In the genomic region with DNA sequence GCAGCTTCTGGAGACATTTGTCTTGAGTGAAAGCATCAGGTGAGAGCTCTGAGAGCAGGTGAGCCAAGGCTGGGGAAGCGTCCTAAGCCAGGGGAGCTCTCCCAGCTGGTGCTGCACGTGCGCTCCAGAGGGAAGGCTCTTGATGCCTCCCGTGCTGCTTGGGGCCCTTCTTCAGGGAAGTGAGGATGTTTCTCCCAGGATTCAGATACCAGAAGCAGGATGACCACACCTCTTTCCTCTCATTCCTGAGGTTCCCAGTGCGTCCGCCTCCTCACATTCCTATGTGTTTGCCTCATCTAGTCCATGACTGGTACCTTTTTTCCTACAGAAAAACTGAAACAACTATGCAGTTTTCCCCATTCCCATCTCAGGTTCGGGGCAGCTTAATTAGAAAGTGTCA, we compare ENCODE assay signal across 1 cellular context.
TF ChIP-seq lines count a peak whose summit lies in the region.

No MANE protein-coding gene starts in this region.

TF ChIP-seq in SK-N-SH, 30 proteins besides CTCF, POLR2A, EP300 and RAD21 (continued from another document):
- TF ChIP-seq FOSL2 (IDR thresholded peaks at IDR 0.05; ENCODE audit: borderline replicate concordance, low read depth) (peak; percentile 75; the same call in 1 of the 2 replicates), CHD2 (IDR thresholded peaks at IDR 0.05; ENCODE audit: low read length, partially characterized antibody) (no peak), POLR2AphosphoS5 (IDR thresholded peaks at IDR 0.05; ENCODE audit: low read depth, low read length) (peak; percentile 53), SMC3 (IDR thresholded peaks at IDR 0.05; ENCODE audit: low read depth, low read length) (no peak), TEAD4 (IDR thresholded peaks at IDR 0.05; ENCODE audit: borderline replicate concordance, insufficient read depth) (peak; percentile 84), NFIC (IDR thresholded peaks at IDR 0.05; ENCODE audit: borderline replicate concordance) (peak; percentile 30; the same call in 1 of the 2 replicates), ELF1 (IDR thresholded peaks at IDR 0.05) (no peak; the same call in 1 of the 2 replicates), RCOR1 (IDR thresholded peaks at IDR 0.05; ENCODE audit: low read length) (no peak), JUND (IDR thresholded peaks at IDR 0.05) (peak; percentile 82), RXRA (IDR thresholded peaks at IDR 0.05; ENCODE audit: borderline replicate concordance, low read depth) (peak; percentile 47; the same call in 1 of the 2 replicates), GATA2 (CRISPR knock-in tag; IDR thresholded peaks at IDR 0.05) (no peak), GABPA (IDR thresholded peaks at IDR 0.05; ENCODE audit: low read depth) (no peak), USF2 (IDR thresholded peaks at IDR 0.05; ENCODE audit: borderline replicate concordance, low read depth, low read length) (no peak), SIN3A (IDR thresholded peaks at IDR 0.05; ENCODE audit: borderline replicate concordance, low read depth, low read length) (0 out of 2 replicates have a peak, but pooled peaks have one; percentile 13), EZH2phosphoT487 (IDR thresholded peaks at IDR 0.05; ENCODE audit: borderline replicate concordance, low read depth) (no peak), PBX3 (IDR thresholded peaks at IDR 0.05) (peak; percentile 22; the same call in 1 of the 2 replicates), YY1 (IDR thresholded peaks at IDR 0.05; ENCODE audit: low read depth) (no peak)
- TF ChIP-seq, protein P1, sequence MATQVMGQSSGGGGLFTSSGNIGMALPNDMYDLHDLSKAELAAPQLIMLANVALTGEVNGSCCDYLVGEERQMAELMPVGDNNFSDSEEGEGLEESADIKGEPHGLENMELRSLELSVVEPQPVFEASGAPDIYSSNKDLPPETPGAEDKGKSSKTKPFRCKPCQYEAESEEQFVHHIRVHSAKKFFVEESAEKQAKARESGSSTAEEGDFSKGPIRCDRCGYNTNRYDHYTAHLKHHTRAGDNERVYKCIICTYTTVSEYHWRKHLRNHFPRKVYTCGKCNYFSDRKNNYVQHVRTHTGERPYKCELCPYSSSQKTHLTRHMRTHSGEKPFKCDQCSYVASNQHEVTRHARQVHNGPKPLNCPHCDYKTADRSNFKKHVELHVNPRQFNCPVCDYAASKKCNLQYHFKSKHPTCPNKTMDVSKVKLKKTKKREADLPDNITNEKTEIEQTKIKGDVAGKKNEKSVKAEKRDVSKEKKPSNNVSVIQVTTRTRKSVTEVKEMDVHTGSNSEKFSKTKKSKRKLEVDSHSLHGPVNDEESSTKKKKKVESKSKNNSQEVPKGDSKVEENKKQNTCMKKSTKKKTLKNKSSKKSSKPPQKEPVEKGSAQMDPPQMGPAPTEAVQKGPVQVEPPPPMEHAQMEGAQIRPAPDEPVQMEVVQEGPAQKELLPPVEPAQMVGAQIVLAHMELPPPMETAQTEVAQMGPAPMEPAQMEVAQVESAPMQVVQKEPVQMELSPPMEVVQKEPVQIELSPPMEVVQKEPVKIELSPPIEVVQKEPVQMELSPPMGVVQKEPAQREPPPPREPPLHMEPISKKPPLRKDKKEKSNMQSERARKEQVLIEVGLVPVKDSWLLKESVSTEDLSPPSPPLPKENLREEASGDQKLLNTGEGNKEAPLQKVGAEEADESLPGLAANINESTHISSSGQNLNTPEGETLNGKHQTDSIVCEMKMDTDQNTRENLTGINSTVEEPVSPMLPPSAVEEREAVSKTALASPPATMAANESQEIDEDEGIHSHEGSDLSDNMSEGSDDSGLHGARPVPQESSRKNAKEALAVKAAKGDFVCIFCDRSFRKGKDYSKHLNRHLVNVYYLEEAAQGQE (IDR thresholded peaks at IDR 0.05; ENCODE audit: low read depth, low read length), result 0 out of 2 replicates have a peak, but pooled peaks have one; percentile 24
